In genomic region chr6:42564496-42564890, GRCh38 we compare ENCODE assay signal across 8 cellular contexts. TPM values are rescaled to one million over a fixed set of nuclear protein-coding genes. Genes with fewer than 3 reads are reported as not detected.
A peak's percentile ranks its signal among the peaks of the same experiment; 100 is the strongest.
DNase-seq lines count a peak whose midpoint lies in the region; ATAC-seq and TF ChIP-seq lines count a peak whose summit lies in the region.

No MANE protein-coding gene starts in this region.

- H3K27ac ChIP-seq in iPS-20b (ENCODE audit: low read length), result peak overlapping the region; percentile 82
- peak overlapping the region; percentile 95 to 99 (median 98) for H3K27ac ChIP-seq in stomach

- ATAC-seq in GM18502 (IDR thresholded peaks at IDR 0.05; ENCODE audit: poor library complexity, unreplicated experiment) (peak; percentile 34), HG03354 (IDR thresholded peaks at IDR 0.05; ENCODE audit: poor library complexity, severe bottlenecking, unreplicated experiment) (peak; percentile 33)
- ATAC-seq in activated CD8-positive, alpha-beta T cell treated with anti-CD3 and anti-CD28 coated beads, Interleukin-2, amount 10 ng/mL, durations not matched to agents 7 days and 5 days, result no peak

- TF ChIP-seq EP300 in stomach (IDR thresholded peaks at IDR 0.05), result no peak

- H3K36me3 Mint-ChIP-seq in activated CD8-positive, alpha-beta T cell treated with anti-CD3 and anti-CD28 coated beads, Interleukin-2, amount 10 ng/mL, durations not matched to agents 7 days and 5 days (ENCODE audit: low read depth), result peaks cover 27% of the 10 kb centered on the region

- TF ChIP-seq POLR2A in stomach (IDR thresholded peaks at IDR 0.05), result no peak

- H3K9ac ChIP-seq in iPS-20b (ENCODE audit: low read depth, low read length), result peak overlapping the region; percentile 86

- H3K36me3 ChIP-seq in iPS-20b (ENCODE audit: insufficient read depth, low read depth, low read length) (no peaks in the 10 kb centered on the region), stomach (no peaks in the 10 kb centered on the region)

- H3K27ac Mint-ChIP-seq in activated CD8-positive, alpha-beta T cell treated with anti-CD3 and anti-CD28 coated beads, Interleukin-2, amount 10 ng/mL, durations not matched to agents 7 days and 5 days, result peak overlapping the region; percentile 91

- H3K4me1 ChIP-seq in iPS-20b (ENCODE audit: insufficient read depth, low read length) (no peaks in the 10 kb centered on the region), stomach (peaks cover 15 to 53% (median 34%) of the 10 kb centered on the region in 4 donors)

- H3K4me3 Mint-ChIP-seq in activated CD8-positive, alpha-beta T cell treated with anti-CD3 and anti-CD28 coated beads, Interleukin-2, amount 10 ng/mL, durations not matched to agents 7 days and 5 days, result peak overlapping the region; percentile 96

- no peak for TF ChIP-seq CTCF in stomach (IDR thresholded peaks at IDR 0.05)

- H3K27me3 ChIP-seq in iPS-20b (ENCODE audit: insufficient read depth, low read length), result no peaks in the 10 kb centered on the region
- no peaks in the 10 kb centered on the region for H3K27me3 ChIP-seq in stomach

- H3K9me3 Mint-ChIP-seq in activated CD8-positive, alpha-beta T cell treated with anti-CD3 and anti-CD28 coated beads, Interleukin-2, amount 10 ng/mL, durations not matched to agents 7 days and 5 days (ENCODE audit: insufficient read depth), result no peaks in the 10 kb centered on the region

- DNase-seq in activated CD8-positive, alpha-beta T cell treated with anti-CD3 and anti-CD28 coated beads, Interleukin-2, amount 10 ng/mL, durations not matched to agents 7 days and 5 days, result peak; percentile 65
- DNase-seq in stomach, result peak; percentile 55
- no peak for DNase-seq in stimulated activated CD4-positive, alpha-beta T cell treated with anti-CD3 and anti-CD28 coated beads, Interleukin-1b, Interleukin-23, amount 100 ng/mL, for 48 hours
- DNase-seq in nucleus accumbens (lab: John Stamatoyannopoulos, UW), result no peak
- no peak for DNase-seq in dedifferentiated amniotic fluid mesenchymal stem cell (ENCODE audit: extremely low spot score)

- 0 to 1% (median 0%) methylated on average over 13 of the region's 13 CpGs for WGBS in stomach, 5 donors

- H3K9me3 ChIP-seq in iPS-20b (ENCODE audit: insufficient read depth, low read depth, low read length), result no peaks in the 10 kb centered on the region
- no peaks in the 10 kb centered on the region for H3K9me3 ChIP-seq in stomach

- peaks cover 3% of the 10 kb centered on the region for H3K27me3 Mint-ChIP-seq in activated CD8-positive, alpha-beta T cell treated with anti-CD3 and anti-CD28 coated beads, Interleukin-2, amount 10 ng/mL, durations not matched to agents 7 days and 5 days (ENCODE audit: low read depth)

- H3K4me1 Mint-ChIP-seq in activated CD8-positive, alpha-beta T cell treated with anti-CD3 and anti-CD28 coated beads, Interleukin-2, amount 10 ng/mL, durations not matched to agents 7 days and 5 days (ENCODE audit: low read depth), result peaks cover 38% of the 10 kb centered on the region

- H3K4me3 ChIP-seq in iPS-20b (ENCODE audit: low read length) (peak overlapping the region; percentile 83), stomach (peak overlapping the region; percentile 90 to 94 (median 93))

- POLR2A ChIA-PET in activated CD8-positive, alpha-beta T cell treated with anti-CD3 and anti-CD28 coated beads, Interleukin-2, amount 10 ng/mL, durations not matched to agents 7 days and 5 days (lab: Charles Lee), result interaction anchor here (0.5 to 2.0 kb wide), 6 partner anchors 12 to 315 kb away, joined by 3 to 11 read pairs (median 4); partner anchors contain the start of genes RPL7L1, TBCC and TRERF1

- intact Hi-C loops in stomach (cut with DNase I; ENCODE audit: low total_unique reads), result no loop called here

- CTCF ChIA-PET in activated CD8-positive, alpha-beta T cell treated with anti-CD3 and anti-CD28 coated beads, Interleukin-2, amount 10 ng/mL, durations not matched to agents 7 days and 5 days (lab: Charles Lee), result interaction anchor here (0.8 to 11.6 kb wide), 17 partner anchors 8 to 777 kb away, joined by 3 to 109 read pairs (median 3); partner anchors contain the start of gene TOMM6

RNA-seq across cellular contexts. Expression of gene UBR2, which starts 0.7 kb away (rescaled TPM):
- 10 to 100 TPM; 23.6 to 24.8 TPM for total RNA-seq in activated CD8-positive, alpha-beta T cell treated with anti-CD3 and anti-CD28 coated beads, Interleukin-2, amount 10 ng/mL, durations not matched to agents 7 days and 5 days
- total RNA-seq in stomach, result 10 to 100 TPM; 12.8 to 57.1 (median 39.4) TPM
- polyA plus RNA-seq in stomach, result 1 to 10 TPM; 5.1 to 7.9 (median 5.7) TPM

Comparison
In these comparisons a context has a peak if more than half of its experiments do, and no peak if none do; other contexts are left out.
1. DNase-seq: peak in activated CD8-positive, alpha-beta T cell treated with anti-CD3 and anti-CD28 coated beads, Interleukin-2, amount 10 ng/mL, durations not matched to agents 7 days and 5 days (single experiment) and stomach (single experiment); none in stimulated activated CD4-positive, alpha-beta T cell treated with anti-CD3 and anti-CD28 coated beads, Interleukin-1b, Interleukin-23, amount 100 ng/mL, for 48 hours (single experiment), nucleus accumbens (0 of 56) and dedifferentiated amniotic fluid mesenchymal stem cell (single experiment).